ENCODE assay signal across 8 cellular contexts in genomic region chr3:10247679-10248183, GRCh38. TPM values are rescaled to one million over a fixed set of nuclear protein-coding genes. Genes with fewer than 3 reads are reported as not detected.
DNase-seq lines count a peak whose midpoint lies in the region; TF ChIP-seq lines count a peak whose summit lies in the region.

No MANE protein-coding gene starts in this region.

- TF ChIP-seq CTCF in GM12875 (IDR thresholded peaks at IDR 0.05; ENCODE audit: borderline replicate concordance, insufficient read depth, low read depth, low read length), result no peak
- no peak for TF ChIP-seq CTCF in fibroblast of pulmonary artery (IDR thresholded peaks at IDR 0.05; ENCODE audit: low read length, missing control alignments)
- no peak for TF ChIP-seq CTCF in sigmoid colon (IDR thresholded peaks at IDR 0.05)

- 55 to 57% methylated on average over 14 of the region's 14 CpGs for WGBS in sigmoid colon, 2 donors

- H3K27me3 ChIP-seq in sigmoid colon, result no peaks in the 10 kb centered on the region

- H3K4me1 ChIP-seq in sigmoid colon, result peaks cover 0 to 31% (median 28%) of the 10 kb centered on the region in 4 donors

- no peak for TF ChIP-seq EP300 in sigmoid colon (IDR thresholded peaks at IDR 0.05)

- TF ChIP-seq POLR2A in sigmoid colon (IDR thresholded peaks at IDR 0.05), result no peak

- H3K4me3 ChIP-seq in GM12875 (ENCODE audit: low read depth, low read length), result peak overlapping the region; percentile 91
- peak overlapping the region; percentile 87 for H3K4me3 ChIP-seq in SK-N-MC
- H3K4me3 ChIP-seq in fibroblast of pulmonary artery (replicated peaks; ENCODE audit: low read depth, low read length), result peak overlapping the region; percentile 87
- H3K4me3 ChIP-seq in sigmoid colon, result peak overlapping the region; percentile 58 to 85 (median 64)

- H3K27ac ChIP-seq in SK-N-MC, result no peak overlapping the region
- H3K27ac ChIP-seq in sigmoid colon, result peak overlapping the region; percentile 84 to 95 (median 87)

- intact Hi-C loops in sigmoid colon (cut with DNase I), result loop anchor here (2.0 to 5.0 kb wide), 2 partner anchors 75 to 107 kb away; partner anchors contain the start of genes SEC13 and VHL

- H3K36me3 ChIP-seq in SK-N-MC (ENCODE audit: insufficient read depth, low read length) (no peaks in the 10 kb centered on the region; the same call in 1 of the 2 replicates), sigmoid colon (peaks cover 0 to 19% (median 0%) of the 10 kb centered on the region in 4 donors)

- DNase-seq in SK-N-MC (ENCODE audit: low read depth, low spot score) (no peak), fibroblast of pulmonary artery (ENCODE audit: low read depth) (no peak), sigmoid colon (no peak), occipital lobe (lab: John Stamatoyannopoulos, UW) (no peak), NCI-H1930 (lab: John Stamatoyannopoulos, UW) (no peak), hepatic stellate cell (ENCODE audit: low spot score) (no peak)
- DNase-seq in activated CD4-positive, CD25-positive, alpha-beta regulatory T cell (lab: John Stamatoyannopoulos, UW), result no peak

- H3K9me3 ChIP-seq in SK-N-MC (ENCODE audit: low read depth, low read length) (no peaks in the 10 kb centered on the region), sigmoid colon (peaks cover 0 to 11% (median 4%) of the 10 kb centered on the region in 4 donors)

- no peak overlapping the region for H3K9ac ChIP-seq in SK-N-MC (ENCODE audit: insufficient read length)

RNA-seq across cellular contexts. Expression of gene TATDN2, which starts 0.5 kb away (rescaled TPM):
- total RNA-seq in sigmoid colon (10 to 100 TPM; 11.2 to 23.3 (median 12.6) TPM), occipital lobe (21.1 TPM)
- 10 to 100 TPM; 13.4 to 25.7 (median 17.4) TPM for polyA plus RNA-seq in sigmoid colon

RNA-seq across cellular contexts. Expression of gene GHRL, which starts 45.0 kb away (rescaled TPM):
- total RNA-seq in sigmoid colon (under 1 TPM in 2 of 4 donors, not detected in 2; 0.54 to 0.71 TPM), occipital lobe (not detected)
- polyA plus RNA-seq in sigmoid colon, result 1 to 10 TPM in 1 of 3 donors, not detected in 2; 1.5 TPM
